31 cellular contexts compared by ENCODE assay signal in genomic region chr17:70558821-70559220, GRCh38.
A peak's percentile ranks its signal among the peaks of the same experiment; 100 is the strongest.
DNase-seq lines count a peak whose midpoint lies in the region; ATAC-seq, FAIRE-seq and TF ChIP-seq lines count a peak whose summit lies in the region.
"Had no signal": no experiment of that assay in that cellular context is flagged by ENCODE, and none has a peak within 500 bp of the region (broad histone marks: within the 10 kb centered on the region; RNA-seq: fewer than 3 reads in every experiment).

No MANE protein-coding gene starts in this region.

- POLR2A ChIA-PET in PC-3 (lab: Charles Lee; ENCODE audit: unreplicated experiment) = no interaction called here

- no peaks in the 10 kb centered on the region for H3K27me3 ChIP-seq in PC-3 (ENCODE audit: low read length)
- H3K27me3 ChIP-seq: MG63, upper lobe of left lung had no signal

- H3K4me3 ChIP-seq in PC-3 (ENCODE audit: low read length) = no peak overlapping the region
- H3K4me3 ChIP-seq: GM23338, MG63, upper lobe of left lung had no signal

- peak; percentile 25 for DNase-seq in H4 (ENCODE audit: low spot score)
- DNase-seq in PC-3 = peak; percentile 28
- DNase-seq in fibroblast of peridontal ligament (ENCODE audit: extremely low read depth) = peak; percentile 6
- DNase-seq in renal cortical epithelial cell (ENCODE audit: low read depth) = peak; percentile 32
- DNase-seq in COLO829 (ENCODE audit: low spot score) = no peak
- DNase-seq in frontal cortex (ENCODE audit: low spot score in 2 of 2) = no peak
- DNase-seq in stimulated activated naive CD4-positive, alpha-beta T cell treated with Interleukin-2 at 50 U/mL for 16 hours (lab: John Stamatoyannopoulos, UW) = no peak
- DNase-seq: activated CD4-positive, CD25-positive, alpha-beta regulatory T cell; activated gamma-delta T cell; activated naive CD8-positive, alpha-beta T cell treated with anti-CD3 and anti-CD28 coated beads, Interleukin-2, amount 10 ng/mL, durations not matched to agents 7 days and 5 days; activated T-cell treated with anti-CD3 and anti-CD28 coated beads, Interleukin-2, amount 50 U/mL, for 4 hours; aorta; C1 segment of cervical spinal cord; DMS79; effector CD4-positive, alpha-beta T cell; head of caudate nucleus; kidney; MG63; NCI-H1417 treated with DMSO at 0.1 percent for 48 hours; NCI-H2029 treated with DMSO at 0.1 percent for 48 hours; NCI-H524 treated with DMSO at 0.1 percent for 48 hours; NK-92 treated with Interleukin-12 subunit alpha and Interleukin-12 subunit beta, amount 100 ng/mL, for 24 hours; posterior cingulate gyrus; Right ventricle myocardium superior; stimulated activated CD4-positive, alpha-beta T cell treated with anti-CD3 and anti-CD28 coated beads, Interleukin-4, amount 100 ng/mL, for 24 hours; T1000; upper lobe of left lung had no signal

- intact Hi-C loops in PC-3 (cut with micrococcal nuclease) = loop anchor here (10.0 kb wide), 1 partner anchor 154 kb away; no protein-coding TSS in a partner anchor

- H3K9ac ChIP-seq in PC-3 (ENCODE audit: low read length) = no peak overlapping the region
- H3K9ac ChIP-seq: KMS-11 had no signal

- H3K9me2 ChIP-seq in PC-3 (replicated peaks; ENCODE audit: low read length) = no peaks in the 10 kb centered on the region

- ATAC-seq in PC-3 = no peak
- ATAC-seq: activated T-cell treated with anti-CD3 and anti-CD28 coated beads, Interleukin-2, amount 50 U/mL, for 4 hours; GM23338; sciatic nerve had no signal

- H3K79me2 ChIP-seq in PC-3 (ENCODE audit: low read length) = no peaks in the 10 kb centered on the region

- no peak for TF ChIP-seq CTCF in PC-3 (conservative IDR thresholded peaks at IDR 0.05; ENCODE audit: low read depth, low read length)

- CTCF ChIA-PET in PC-3 (lab: Charles Lee) = no interaction called here

- H3F3A ChIP-seq in PC-3 (ENCODE audit: low read length, unreplicated experiment) = no peaks in the 10 kb centered on the region

- H3K36me3 ChIP-seq in PC-3 (ENCODE audit: low read depth, low read length) = no peaks in the 10 kb centered on the region
- H3K36me3 ChIP-seq: MG63, upper lobe of left lung had no signal

- H2AFZ ChIP-seq in PC-3 (ENCODE audit: low read length) = no peak overlapping the region
- H2AFZ ChIP-seq: GM23338 had no signal

- BruUV-seq in PC-3 (replicated peaks; lab: Mats Ljungman, UMichigan) = no TSS peak

- no peaks in the 10 kb centered on the region for H3K4me1 ChIP-seq in PC-3 (ENCODE audit: insufficient read depth, low read length)

- no peaks in the 10 kb centered on the region for H4K20me1 ChIP-seq in PC-3 (ENCODE audit: low read length)

- no peak overlapping the region for H3K27ac ChIP-seq in PC-3 (ENCODE audit: low read length)
- H3K27ac ChIP-seq: KMS-11, upper lobe of left lung had no signal

- H3K4me2 ChIP-seq in PC-3 (ENCODE audit: low read length) = no peak overlapping the region
- H3K4me2 ChIP-seq: GM23338, KMS-11 had no signal

- H3K9me3 ChIP-seq in PC-3 (ENCODE audit: low read length) = no peaks in the 10 kb centered on the region
- H3K9me3 ChIP-seq: MG63, upper lobe of left lung had no signal

- no peak for FAIRE-seq in frontal cortex (lab: Jason Lieb, UNC)
- FAIRE-seq: HTR-8/SVneo, kidney had no signal

Comparison
In these comparisons a context has a peak if more than half of its experiments do, and no peak if none do; other contexts are left out.
1. DNase-seq: peak in H4 (single experiment), PC-3 (single experiment), fibroblast of peridontal ligament (single experiment) and renal cortical epithelial cell (single experiment); none in COLO829 (single experiment), frontal cortex (0 of 2) and stimulated activated naive CD4-positive, alpha-beta T cell treated with Interleukin-2 at 50 U/mL for 16 hours (single experiment).